6 cellular contexts compared by ENCODE assay signal in genomic region chr3:56471771-56472170, GRCh38. TPM values are rescaled to one million over a fixed set of nuclear protein-coding genes. Genes with fewer than 3 reads are reported as not detected.
"Had no signal": no experiment of that assay in that cellular context is flagged by ENCODE, and none has a peak within 500 bp of the region (broad histone marks: within the 10 kb centered on the region; RNA-seq: fewer than 3 reads in every experiment).

No MANE protein-coding gene starts in this region.

- DNase-seq: IMR-90, KBM-7, KG1 had no signal

- ATAC-seq: HepG2, K562 had no signal

RNA-seq across cellular contexts. Expression of gene ERC2, which starts 3.5 kb away (rescaled TPM):
- total RNA-seq: HT-29 had no signal
